ENCODE assay signal across 9 cellular contexts in the genomic region with DNA sequence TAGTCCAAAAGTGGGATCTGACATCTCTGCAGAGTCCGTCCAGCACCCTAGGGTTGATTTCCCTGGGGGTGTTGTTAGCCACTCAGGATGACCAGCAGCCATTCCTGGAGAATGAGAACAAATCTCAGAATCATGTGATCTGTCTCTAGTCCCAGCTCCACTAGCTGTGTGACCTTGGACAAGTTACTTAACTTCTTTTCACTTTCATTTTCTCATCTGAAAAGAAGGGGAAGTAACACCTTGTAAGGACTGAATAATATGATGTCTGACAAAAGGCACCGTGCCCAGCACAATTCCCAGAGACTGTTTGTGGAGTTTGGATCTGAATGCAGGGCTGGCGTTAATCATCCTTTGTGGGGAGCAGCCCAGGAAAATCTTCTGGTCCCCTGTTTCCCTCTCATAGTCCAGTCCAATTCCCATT. TPM values are rescaled to one million over a fixed set of nuclear protein-coding genes. Genes with fewer than 3 reads are reported as not detected.
DNase-seq lines count a peak whose midpoint lies in the region; ATAC-seq and TF ChIP-seq lines count a peak whose summit lies in the region.
"Had no signal": no experiment of that assay in that cellular context is flagged by ENCODE, and none has a peak within 500 bp of the region (broad histone marks: within the 10 kb centered on the region; RNA-seq: fewer than 3 reads in every experiment).

No MANE protein-coding gene starts in this region.

- H3K4me1 Mint-ChIP-seq in activated CD4-positive, alpha-beta T cell treated with anti-CD3 and anti-CD28 coated beads for 36 hours, result peaks cover 6% of the 10 kb centered on the region

- 52 to 84% (median 66%) methylated on average over 3 of the region's 3 CpGs for WGBS in stomach, 5 donors

- ATAC-seq in activated CD4-positive, alpha-beta T cell treated with anti-CD3 and anti-CD28 coated beads for 36 hours, result peak; percentile 39
- peak; percentile 79 for ATAC-seq in HG02943 (IDR thresholded peaks at IDR 0.05; ENCODE audit: low read depth, unreplicated experiment)
- ATAC-seq: A549 had no signal

- intact Hi-C loops in activated CD4-positive, alpha-beta T cell treated with anti-CD3 and anti-CD28 coated beads for 36 hours (cut with DNase I, micrococcal nuclease), result no loop called here
- intact Hi-C loops in stomach (cut with DNase I; ENCODE audit: low total_unique reads), result loop anchor here (10.0 kb wide), 1 partner anchor 96 kb away; no protein-coding TSS in a partner anchor
- intact Hi-C loops in head of caudate nucleus (cut with DNase I), result no loop called here

- H3K27me3 ChIP-seq in stomach, result no peaks in the 10 kb centered on the region

- H3K36me3 Mint-ChIP-seq in activated CD4-positive, alpha-beta T cell treated with anti-CD3 and anti-CD28 coated beads for 36 hours (ENCODE audit: low read depth), result no peaks in the 10 kb centered on the region

- H3K4me3 Mint-ChIP-seq in activated CD4-positive, alpha-beta T cell treated with anti-CD3 and anti-CD28 coated beads for 36 hours, result no peak overlapping the region

- POLR2A ChIA-PET in activated CD4-positive, alpha-beta T cell treated with anti-CD3 and anti-CD28 coated beads for 36 hours (lab: Charles Lee), result no interaction called here

- no peak overlapping the region for H3K4me3 ChIP-seq in stomach
- H3K4me3 ChIP-seq: A549 had no signal

- TF ChIP-seq POLR2A in Raji (IDR thresholded peaks at IDR 0.05; ENCODE audit: insufficient read depth, low read depth, low read length) (0 out of 2 replicates have a peak, but pooled peaks have one; percentile 13), stomach (IDR thresholded peaks at IDR 0.05) (no peak)

- no peaks in the 10 kb centered on the region for H3K9me3 Mint-ChIP-seq in activated CD4-positive, alpha-beta T cell treated with anti-CD3 and anti-CD28 coated beads for 36 hours (ENCODE audit: low read depth)

- TF ChIP-seq EP300 in stomach (IDR thresholded peaks at IDR 0.05), result no peak

- no peaks in the 10 kb centered on the region for H3K36me3 ChIP-seq in stomach

- no peaks in the 10 kb centered on the region for H3K9me3 ChIP-seq in stomach
- H3K9me3 ChIP-seq: A549 had no signal

- CTCF ChIA-PET in activated CD4-positive, alpha-beta T cell treated with anti-CD3 and anti-CD28 coated beads for 36 hours (lab: Charles Lee), result interaction anchor here (1.5 kb wide), 1 partner anchor 15 kb away, joined by 4 read pairs; no protein-coding TSS in a partner anchor

- no peak for DNase-seq in activated CD4-positive, alpha-beta T cell treated with anti-CD3 and anti-CD28 coated beads for 36 hours
- DNase-seq in activated CD4-positive, alpha-beta T cell treated with anti-CD3 and anti-CD28 coated beads for 48 hours, result no peak
- DNase-seq in stomach, result no peak
- DNase-seq in head of caudate nucleus, result no peak
- no peak for DNase-seq in LoVo (ENCODE audit: low spot score)
- DNase-seq in NCI-H1436 treated with DMSO at 0.1 percent for 48 hours (lab: John Stamatoyannopoulos, UW), result no peak

- no peak overlapping the region for H3K27ac Mint-ChIP-seq in activated CD4-positive, alpha-beta T cell treated with anti-CD3 and anti-CD28 coated beads for 36 hours

- no peaks in the 10 kb centered on the region for H3K27me3 Mint-ChIP-seq in activated CD4-positive, alpha-beta T cell treated with anti-CD3 and anti-CD28 coated beads for 36 hours

- peaks cover 8 to 84% (median 44%) of the 10 kb centered on the region in 4 donors for H3K4me1 ChIP-seq in stomach
- H3K4me1 ChIP-seq: A549 had no signal

- H3K27ac ChIP-seq in stomach, result peak overlapping the region in 4 of 5 donors; percentile 33 to 78 (median 49)
- H3K27ac ChIP-seq: A549 had no signal

- TF ChIP-seq CTCF in stomach (IDR thresholded peaks at IDR 0.05), result no peak

RNA-seq across cellular contexts. Expression of a gene that starts 44.2 kb away (rescaled TPM):
- total RNA-seq in activated CD4-positive, alpha-beta T cell treated with anti-CD3 and anti-CD28 coated beads for 36 hours, result 1 to 10 TPM; 4.2 TPM
- total RNA-seq in stomach, result 10 to 100 TPM in 4 of 5 donors, 1 to 10 TPM in 1; 7.8 to 84.8 (median 38.7) TPM
- polyA plus RNA-seq in stomach, result 10 to 100 TPM; 19.5 to 52.7 (median 28.6) TPM
